ENCODE assay signal across 8 cellular contexts in genomic region chr7:88219781-88220747, GRCh38. TPM values are rescaled to one million over a fixed set of nuclear protein-coding genes. Genes with fewer than 3 reads are reported as not detected.
A peak's percentile ranks its signal among the peaks of the same experiment; 100 is the strongest.
DNase-seq lines count a peak whose midpoint lies in the region; ATAC-seq and TF ChIP-seq lines count a peak whose summit lies in the region.

SRI (minus strand) TSS chr7:88220038; CDS start chr7:88220026, 12 bp downstream.

- TF ChIP-seq POLR2A in gastroesophageal sphincter (IDR thresholded peaks at IDR 0.05) (peak; percentile 67 to 70), suprapubic skin (IDR thresholded peaks at IDR 0.05) (peak in 1 of 2 donors; percentile 47)

- no peak for TF ChIP-seq EP300 in gastroesophageal sphincter (IDR thresholded peaks at IDR 0.05)
- no peak for TF ChIP-seq EP300 in suprapubic skin (IDR thresholded peaks at IDR 0.05)

- H3K4me1 ChIP-seq in HAP-1 (peaks cover 21% of the 10 kb centered on the region), gastroesophageal sphincter (peaks cover 0 to 44% (median 3%) of the 10 kb centered on the region in 3 donors), suprapubic skin (peaks cover 19% of the 10 kb centered on the region)

- DNase-seq in GM04504 (ENCODE audit: low read depth) (peak; percentile 58), HAP-1 (ENCODE audit: low spot score in 2 of 2) (peak; percentile 75 to 87), M059J (ENCODE audit: low read depth) (peak; percentile 81), SK-MEL-5 (ENCODE audit: low read depth, low spot score) (peak; percentile 88), occipital lobe (lab: John Stamatoyannopoulos, UW) (peak; percentile 84), suprapubic skin (ENCODE audit: low spot score in 2 of 2) (peak; percentile 91 to 92)
- peak; percentile 93 for DNase-seq in activated naive CD4-positive, alpha-beta T cell treated with Interleukin-2 at 50 U/mL for 16 hours

- H3K36me3 ChIP-seq in HAP-1 (replicated peaks) (peaks cover 22% of the 10 kb centered on the region), gastroesophageal sphincter (peaks cover 0 to 24% of the 10 kb centered on the region in 2 donors), suprapubic skin (peaks cover 14% of the 10 kb centered on the region)

- WGBS in gastroesophageal sphincter (ENCODE audit: low coverage in 1 of 2), 2 donors: 0 to 1% methylated on average over 19 to 21 of the region's 75 CpGs
- WGBS in suprapubic skin: under 1% methylated on average over 62 of the region's 75 CpGs

- TF ChIP-seq CTCF in gastroesophageal sphincter (IDR thresholded peaks at IDR 0.05) (peak; percentile 82 to 95 (median 88)), suprapubic skin (IDR thresholded peaks at IDR 0.05) (peak; percentile 57 to 98)

- H3K27ac ChIP-seq in gastroesophageal sphincter (peak within 1 kb of the TSS; percentile 17 to 90 (median 88)), suprapubic skin (peak within 1 kb of the TSS; percentile 92)

- H3K4me3 ChIP-seq in HAP-1 (peak within 1 kb of the TSS; percentile 91), gastroesophageal sphincter (peak within 1 kb of the TSS; percentile 76 to 84), suprapubic skin (peak within 1 kb of the TSS; percentile 83)

- ATAC-seq in gastroesophageal sphincter: peak; percentile 97

- H3K9me3 ChIP-seq in HAP-1 (no peaks in the 10 kb centered on the region), gastroesophageal sphincter (no peaks in the 10 kb centered on the region), suprapubic skin (no peaks in the 10 kb centered on the region)

- H3K27me3 ChIP-seq in HAP-1 (ENCODE audit: low read depth) (no peaks in the 10 kb centered on the region), gastroesophageal sphincter (no peaks in the 10 kb centered on the region), suprapubic skin (no peaks in the 10 kb centered on the region)

- in situ Hi-C loops in HAP-1 (cut with MboI; ENCODE audit: low sequenced_read_pairs) (no loop called here), SK-MEL-5 (cut with HindIII; ENCODE audit: low pct_unique_long_range_greater_than_20kb, low sequenced_read_pairs) (no loop called here)

RNA-seq across cellular contexts. Expression of gene SRI, which starts in this region (rescaled TPM):
- total RNA-seq in M059J (2014; rRNA removed; shearing (Covaris generic)): 44.9 and 92.0 TPM in 2 replicates
- total RNA-seq in SK-MEL-5 (2014; rRNA removed; shearing (Covaris generic)): 168 and 195 TPM in 2 replicates
- polyA plus RNA-seq in SK-MEL-5 (2015; cell fraction: cytosol; rRNA removed): 68.0 and 99.2 TPM in 2 replicates
- 76.0 and 104 TPM in 2 replicates for polyA plus RNA-seq in SK-MEL-5 (2015; cell fraction: nucleus; rRNA removed)
- total RNA-seq in gastroesophageal sphincter (10 to 100 TPM; 35.2 to 72.5 (median 63.2) TPM), occipital lobe (85.8 TPM), suprapubic skin (10 to 100 TPM; 36.7 to 50.6 (median 42.2) TPM)

Comparison
In these comparisons a context has a peak if more than half of its experiments do, and no peak if none do; other contexts are left out.
1. Peak in every context shown above with its lines: DNase-seq, ATAC-seq, H3K4me3 ChIP-seq and H3K27ac ChIP-seq.